Comparison of ENCODE assay signal across 15 cellular contexts in the genomic region with DNA sequence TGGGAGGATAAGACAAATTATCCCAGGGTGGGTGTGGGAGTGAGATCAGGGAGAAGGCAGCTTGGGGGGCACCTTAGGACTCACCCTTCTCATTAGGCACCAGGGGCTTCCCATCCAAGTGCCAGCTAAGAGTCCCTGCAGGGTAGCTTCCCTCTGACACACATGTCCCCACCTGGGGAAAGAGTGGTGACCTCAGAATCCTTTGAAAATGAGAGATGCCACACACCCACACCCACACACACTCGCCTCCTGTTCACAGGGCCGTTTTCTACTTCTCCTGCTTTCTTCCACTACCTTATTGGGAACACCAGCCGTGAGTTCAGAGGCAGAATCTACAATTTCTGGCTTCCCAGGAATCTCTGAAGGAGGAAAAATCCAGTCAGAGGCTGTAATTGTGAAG. TPM values are rescaled to one million over a fixed set of nuclear protein-coding genes. Genes with fewer than 3 reads are reported as not detected.
A peak's percentile ranks its signal among the peaks of the same experiment; 100 is the strongest.
DNase-seq lines count a peak whose midpoint lies in the region; ATAC-seq and TF ChIP-seq lines count a peak whose summit lies in the region.
"Had no signal": no experiment of that assay in that cellular context is flagged by ENCODE, and none has a peak within 500 bp of the region (broad histone marks: within the 10 kb centered on the region; RNA-seq: fewer than 3 reads in every experiment).

No MANE protein-coding gene starts in this region.

- no peak for TF ChIP-seq POLR2A in stomach (IDR thresholded peaks at IDR 0.05)
- no peak for TF ChIP-seq POLR2A in suprapubic skin (IDR thresholded peaks at IDR 0.05)

- H3K27me3 ChIP-seq in lung (ENCODE audit: control insufficient read depth, insufficient read depth) (no peaks in the 10 kb centered on the region), stomach (no peaks in the 10 kb centered on the region), suprapubic skin (no peaks in the 10 kb centered on the region)
- H3K27me3 ChIP-seq in effector memory CD4-positive, alpha-beta T cell (replicated peaks; ENCODE audit: control insufficient read depth, insufficient read depth, low read length, poor library complexity, severe bottlenecking): no peaks in the 10 kb centered on the region
- H3K27me3 ChIP-seq: adrenal gland had no signal

- no peaks in the 10 kb centered on the region for H3K27me3 Mint-ChIP-seq in activated CD4-positive, alpha-beta memory T cell treated with anti-CD3 and anti-CD28 coated beads, Interleukin-2, amount 10 ng/mL, durations not matched to agents 7 days and 5 days

- H3K4me3 Mint-ChIP-seq in activated CD4-positive, alpha-beta memory T cell treated with anti-CD3 and anti-CD28 coated beads, Interleukin-2, amount 10 ng/mL, durations not matched to agents 7 days and 5 days: no peak overlapping the region

- H3K36me3 Mint-ChIP-seq in activated CD4-positive, alpha-beta memory T cell treated with anti-CD3 and anti-CD28 coated beads, Interleukin-2, amount 10 ng/mL, durations not matched to agents 7 days and 5 days (ENCODE audit: low read depth): peaks cover 69% of the 10 kb centered on the region

- no peak overlapping the region for H3K4me3 ChIP-seq in lung
- no peak overlapping the region for H3K4me3 ChIP-seq in stomach
- no peak overlapping the region for H3K4me3 ChIP-seq in effector memory CD4-positive, alpha-beta T cell (ENCODE audit: insufficient read depth, low read depth, low read length, poor library complexity, severe bottlenecking)
- H3K4me3 ChIP-seq in suprapubic skin: no peak overlapping the region
- H3K4me3 ChIP-seq: adrenal gland, GM23248 had no signal

- H3K27ac ChIP-seq in lung (ENCODE audit: low read depth in 1 of 2, low read length in 1 of 2) (peak overlapping the region; percentile 30 to 83), stomach (peak overlapping the region in 3 of 5 donors; percentile 75 to 100 (median 83)), suprapubic skin (no peak overlapping the region)
- H3K27ac ChIP-seq in effector memory CD4-positive, alpha-beta T cell (ENCODE audit: insufficient read depth, low read length, poor library complexity, severe bottlenecking): no peak overlapping the region
- H3K27ac ChIP-seq: GM23248 had no signal

- TF ChIP-seq EP300 in stomach (IDR thresholded peaks at IDR 0.05) (no peak), suprapubic skin (IDR thresholded peaks at IDR 0.05) (no peak)

- TF ChIP-seq CTCF in lung (IDR thresholded peaks at IDR 0.05; ENCODE audit: control extremely low read depth, extremely low read depth): no peak
- no peak for TF ChIP-seq CTCF in stomach (IDR thresholded peaks at IDR 0.05)
- no peak for TF ChIP-seq CTCF in suprapubic skin (IDR thresholded peaks at IDR 0.05)

- no peaks in the 10 kb centered on the region for H3K9me3 ChIP-seq in lung (ENCODE audit: control insufficient read depth in 2 of 2, insufficient read depth in 1 of 2, low read length in 1 of 2)
- H3K9me3 ChIP-seq in stomach: no peaks in the 10 kb centered on the region
- no peaks in the 10 kb centered on the region for H3K9me3 ChIP-seq in effector memory CD4-positive, alpha-beta T cell (ENCODE audit: control insufficient read depth, low read length)
- H3K9me3 ChIP-seq in suprapubic skin: no peaks in the 10 kb centered on the region
- H3K9me3 ChIP-seq: adrenal gland had no signal

- POLR2A ChIA-PET in activated CD4-positive, alpha-beta memory T cell treated with anti-CD3 and anti-CD28 coated beads, Interleukin-2, amount 10 ng/mL, durations not matched to agents 7 days and 5 days (lab: Charles Lee): interaction anchor here (8.0 kb wide), 1 partner anchor 8 kb away, joined by 155 read pairs; a partner anchor contains a TSS

- WGBS in lung, 2 donors: 79 to 85% methylated on average over 3 of the region's 3 CpGs
- 66 to 81% (median 70%) methylated on average over 3 of the region's 3 CpGs for WGBS in stomach, 5 donors
- WGBS in suprapubic skin: 72% methylated on average over 3 of the region's 3 CpGs

- CTCF ChIA-PET in activated CD4-positive, alpha-beta memory T cell treated with anti-CD3 and anti-CD28 coated beads, Interleukin-2, amount 10 ng/mL, durations not matched to agents 7 days and 5 days (lab: Charles Lee): interaction anchor here (0.6 kb wide), 1 partner anchor 62 kb away, joined by 3 read pairs; no protein-coding TSS in a partner anchor

- H3K27ac Mint-ChIP-seq in activated CD4-positive, alpha-beta memory T cell treated with anti-CD3 and anti-CD28 coated beads, Interleukin-2, amount 10 ng/mL, durations not matched to agents 7 days and 5 days: peak overlapping the region; percentile 23

- peak; percentile 55 for DNase-seq in activated CD8-positive, alpha-beta memory T cell treated with anti-CD3 and anti-CD28 coated beads for 24 hours
- DNase-seq in activated CD8-positive, alpha-beta memory T cell treated with anti-CD3 and anti-CD28 coated beads, Interleukin-2, amount 50 U/mL, for 48 hours: no peak
- no peak for DNase-seq in activated CD4-positive, alpha-beta memory T cell treated with anti-CD3 and anti-CD28 coated beads, Interleukin-2, amount 10 ng/mL, durations not matched to agents 7 days and 5 days
- DNase-seq in lung (ENCODE audit: low spot score) (no peak), stomach (no peak), suprapubic skin (ENCODE audit: low spot score in 2 of 2) (no peak)
- DNase-seq in effector CD4-positive, alpha-beta T cell: no peak
- no peak for DNase-seq in effector memory CD4-positive, alpha-beta T cell
- DNase-seq: cortex of kidney; GM23248; NCI-H2081; NCI-H748 treated with DMSO at 0.1 percent for 48 hours; stimulated activated CD4-positive, alpha-beta T cell treated with anti-CD3 and anti-CD28 coated beads, Interleukin-4, amount 100 ng/mL, for 4 hours; stimulated activated naive CD4-positive, alpha-beta T cell treated with Interleukin-2 at 50 U/mL for 16 hours had no signal

- peaks cover 0 to 22% of the 10 kb centered on the region in 2 donors for H3K4me1 ChIP-seq in lung (ENCODE audit: control insufficient read depth in 2 of 2, insufficient read depth in 2 of 2, low read length in 2 of 2)
- peaks cover 37 to 85% (median 70%) of the 10 kb centered on the region in 4 donors for H3K4me1 ChIP-seq in stomach
- H3K4me1 ChIP-seq in effector memory CD4-positive, alpha-beta T cell (ENCODE audit: control insufficient read depth, insufficient read depth, low read length, poor library complexity, severe bottlenecking): peaks cover 29% of the 10 kb centered on the region
- H3K4me1 ChIP-seq in suprapubic skin: peaks cover 61% of the 10 kb centered on the region

- H3K4me1 Mint-ChIP-seq in activated CD4-positive, alpha-beta memory T cell treated with anti-CD3 and anti-CD28 coated beads, Interleukin-2, amount 10 ng/mL, durations not matched to agents 7 days and 5 days: peaks cover 52% of the 10 kb centered on the region

- intact Hi-C loops in stomach (cut with DNase I; ENCODE audit: low total_unique reads): no loop called here

- no peak for ATAC-seq in lung (ENCODE audit: insufficient read depth, low FRiP score)

- no peaks in the 10 kb centered on the region for H3K9me3 Mint-ChIP-seq in activated CD4-positive, alpha-beta memory T cell treated with anti-CD3 and anti-CD28 coated beads, Interleukin-2, amount 10 ng/mL, durations not matched to agents 7 days and 5 days

- H3K36me3 ChIP-seq in lung (ENCODE audit: control insufficient read depth in 2 of 2, insufficient read depth in 2 of 2, low read length in 2 of 2): peaks cover 0 to 27% of the 10 kb centered on the region in 2 donors
- peaks cover 40 to 72% (median 66%) of the 10 kb centered on the region in 4 donors for H3K36me3 ChIP-seq in stomach
- H3K36me3 ChIP-seq in effector memory CD4-positive, alpha-beta T cell (ENCODE audit: control insufficient read depth, insufficient read depth, low read length): peaks cover 56% of the 10 kb centered on the region
- H3K36me3 ChIP-seq in suprapubic skin: peaks cover 45% of the 10 kb centered on the region

RNA-seq across cellular contexts. Expression of a gene that starts 1.0 kb away (rescaled TPM):
- 10 to 100 TPM; 27.6 to 29.4 TPM for total RNA-seq in activated CD4-positive, alpha-beta memory T cell treated with anti-CD3 and anti-CD28 coated beads, Interleukin-2, amount 10 ng/mL, durations not matched to agents 7 days and 5 days
- total RNA-seq in lung: 100 to 1,000 TPM; 178 to 342 TPM
- polyA plus RNA-seq in lung: 1,000 to 10,000 TPM in 1 of 2 donors, 100 to 1,000 TPM in 1; 352 to 1,487 TPM
- 10 to 100 TPM in 2 of 5 donors, 1 to 10 TPM in 2, under 1 TPM in 1; 0.87 to 35.6 (median 2.8) TPM for total RNA-seq in stomach
- 10 to 100 TPM; 13.0 to 18.0 (median 16.9) TPM for polyA plus RNA-seq in stomach
- 1 to 10 TPM in 3 of 4 donors, not detected in 1; 1.5 to 9.9 (median 4.8) TPM for total RNA-seq in suprapubic skin

RNA-seq across cellular contexts. Expression of a gene that starts 4.8 kb away (rescaled TPM):
- 10 to 100 TPM; 44.0 to 45.4 TPM for total RNA-seq in activated CD4-positive, alpha-beta memory T cell treated with anti-CD3 and anti-CD28 coated beads, Interleukin-2, amount 10 ng/mL, durations not matched to agents 7 days and 5 days
- total RNA-seq in lung (10 to 100 TPM; 45.2 to 66.7 TPM), stomach (10 to 100 TPM; 22.6 to 71.4 (median 50.9) TPM), suprapubic skin (10 to 100 TPM; 55.7 to 73.0 (median 63.4) TPM)
- polyA plus RNA-seq in lung (10 to 100 TPM; 56.3 to 94.4 TPM), stomach (100 to 1,000 TPM in 1 of 3 donors, 10 to 100 TPM in 2; 92.5 to 107 (median 93.2) TPM)

RNA-seq across cellular contexts. Expression of a gene that starts 7.0 kb away (rescaled TPM):
- 10 to 100 TPM; 69.4 to 73.1 TPM for total RNA-seq in activated CD4-positive, alpha-beta memory T cell treated with anti-CD3 and anti-CD28 coated beads, Interleukin-2, amount 10 ng/mL, durations not matched to agents 7 days and 5 days
- 100 to 1,000 TPM in 1 of 2 donors, 10 to 100 TPM in 1; 86.7 to 128 TPM for total RNA-seq in lung
- 10 to 100 TPM; 56.0 to 85.2 TPM for polyA plus RNA-seq in lung
- 10 to 100 TPM; 23.5 to 50.3 (median 42.0) TPM for total RNA-seq in stomach
- 10 to 100 TPM; 26.5 to 31.4 (median 28.0) TPM for polyA plus RNA-seq in stomach
- total RNA-seq in suprapubic skin: 10 to 100 TPM; 51.0 to 84.7 (median 63.8) TPM

RNA-seq across cellular contexts. Expression of a gene that starts 7.1 kb away (rescaled TPM):
- total RNA-seq in activated CD4-positive, alpha-beta memory T cell treated with anti-CD3 and anti-CD28 coated beads, Interleukin-2, amount 10 ng/mL, durations not matched to agents 7 days and 5 days: 10 to 100 TPM; 42.7 to 43.1 TPM
- total RNA-seq in lung (10 to 100 TPM; 24.7 to 52.6 TPM), stomach (10 to 100 TPM in 4 of 5 donors, 1 to 10 TPM in 1; 7.3 to 52.6 (median 33.5) TPM), suprapubic skin (10 to 100 TPM; 30.4 to 68.9 (median 42.6) TPM)
- polyA plus RNA-seq in lung (10 to 100 TPM; 32.1 to 48.9 TPM), stomach (10 to 100 TPM; 31.3 to 41.9 (median 36.2) TPM)

RNA-seq across cellular contexts. Expression of a gene that starts 9.4 kb away (rescaled TPM):
- total RNA-seq in activated CD4-positive, alpha-beta memory T cell treated with anti-CD3 and anti-CD28 coated beads, Interleukin-2, amount 10 ng/mL, durations not matched to agents 7 days and 5 days: 100 to 1,000 TPM; 287 to 289 TPM
- total RNA-seq in lung (10 to 100 TPM in 1 of 2 donors, 1 to 10 TPM in 1; 8.1 to 54.0 TPM), stomach (10 to 100 TPM in 1 of 5 donors, 1 to 10 TPM in 1, not detected in 3; 3.1 to 41.0 TPM), suprapubic skin (1 to 10 TPM; 4.8 to 5.5 (median 5.1) TPM)
- polyA plus RNA-seq in lung (100 to 1,000 TPM in 1 of 2 donors, 10 to 100 TPM in 1; 40.7 to 145 TPM), stomach (10 to 100 TPM in 2 of 3 donors, 1 to 10 TPM in 1; 10.0 to 25.8 (median 23.9) TPM)

Comparison
In these comparisons a context has a peak if more than half of its experiments do, and no peak if none do; other contexts are left out.
1. H3K27ac ChIP-seq: peak in lung (2 of 2) and stomach (3 of 5); none in effector memory CD4-positive, alpha-beta T cell (single experiment) and suprapubic skin (single experiment).
2. RNA of a gene that starts 1.0 kb away (total RNA-seq): 178 to 342 TPM in lung; 27.6 to 29.4 TPM in activated CD4-positive, alpha-beta memory T cell treated with anti-CD3 and anti-CD28 coated beads, Interleukin-2, amount 10 ng/mL, durations not matched to agents 7 days and 5 days, 1.5 to 9.9 TPM in suprapubic skin and 0.87 to 35.6 TPM in stomach; every median in the first group is over 4 times any median in the second.